ENCODE assay signal across 8 cellular contexts in the genomic region with DNA sequence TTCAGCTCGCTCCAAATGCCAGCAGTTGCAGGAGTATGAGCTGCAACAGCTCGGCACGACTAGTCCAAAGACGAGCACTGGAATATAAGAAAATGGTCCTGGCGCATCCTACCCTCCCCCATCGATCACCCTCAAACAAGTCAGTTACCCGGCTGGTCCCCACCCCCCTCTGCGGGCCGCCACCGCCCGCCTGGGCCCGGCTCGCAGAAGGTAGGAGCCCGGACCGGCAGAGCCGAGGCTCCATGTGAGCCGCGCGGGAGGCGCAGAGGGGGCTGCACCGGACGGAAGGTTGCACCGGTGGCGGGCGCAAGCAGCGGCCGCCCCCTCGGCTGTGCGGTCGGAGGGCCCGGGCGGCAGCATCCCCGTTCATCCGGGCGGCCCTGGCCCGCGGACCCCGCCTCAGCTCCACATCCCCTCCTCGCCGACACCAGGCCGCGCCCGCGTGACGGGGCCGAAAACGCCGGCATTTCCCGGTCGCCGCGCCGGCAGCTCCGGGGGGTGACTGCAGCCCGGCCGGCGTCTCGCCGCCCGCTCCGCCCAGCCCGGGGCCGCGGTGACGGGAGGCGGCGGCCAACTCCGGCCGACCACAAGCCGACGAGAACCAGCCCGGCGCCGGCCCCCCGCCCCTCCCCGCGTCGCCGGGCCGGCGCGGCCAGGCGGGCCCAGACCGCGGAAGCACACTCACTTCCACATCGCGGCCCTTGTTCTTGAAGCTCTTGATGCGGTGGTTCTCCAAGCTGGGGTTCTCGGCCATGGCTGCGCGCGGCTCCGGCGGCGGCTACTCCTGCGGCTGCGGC. TPM values are rescaled to one million over a fixed set of nuclear protein-coding genes. Genes with fewer than 3 reads are reported as not detected.
DNase-seq lines count a peak whose midpoint lies in the region; ATAC-seq and TF ChIP-seq lines count a peak whose summit lies in the region.

No MANE protein-coding gene starts in this region.

- ATAC-seq in GM19397 (IDR thresholded peaks at IDR 0.05; ENCODE audit: unreplicated experiment) (peak; percentile 25), HG03565 (IDR thresholded peaks at IDR 0.05; ENCODE audit: unreplicated experiment) (peak; percentile 10), T-helper 17 cell (no peak), GM18870 (IDR thresholded peaks at IDR 0.05; ENCODE audit: unreplicated experiment) (no peak)

- DNase-seq in CMK (ENCODE audit: low read depth), result peak; percentile 42
- peak; percentile 32 to 49 (median 37) for DNase-seq in T-helper 17 cell
- peak in 1 of 2 donors; percentile 71 for DNase-seq in ascending aorta (ENCODE audit: low spot score in 2 of 2)
- peak in 42 of 51 donors; percentile 4 to 68 (median 45) for DNase-seq in hypothalamus (lab: John Stamatoyannopoulos, UW)
- DNase-seq in sigmoid colon, result peak; percentile 70

- H3K4me1 ChIP-seq in ascending aorta (peaks cover 0 to 12% of the 10 kb centered on the region in 2 donors), sigmoid colon (peaks cover 0 to 36% (median 31%) of the 10 kb centered on the region in 4 donors)

- H3K27ac ChIP-seq in ascending aorta, result peak overlapping the region; percentile 90 to 99
- peak overlapping the region; percentile 92 to 99 (median 97) for H3K27ac ChIP-seq in sigmoid colon

- no peak for TF ChIP-seq CTCF in ascending aorta (IDR thresholded peaks at IDR 0.05)
- no peak for TF ChIP-seq CTCF in sigmoid colon (IDR thresholded peaks at IDR 0.05)

- H3K27me3 Mint-ChIP-seq in T-helper 17 cell, result peaks cover 11% of the 10 kb centered on the region

- TF ChIP-seq EP300 in sigmoid colon (IDR thresholded peaks at IDR 0.05), result no peak

- H3K4me3 ChIP-seq in ascending aorta, result peak overlapping the region; percentile 81 to 100
- H3K4me3 ChIP-seq in sigmoid colon, result peak overlapping the region; percentile 63 to 100 (median 94)

- H3K36me3 Mint-ChIP-seq in T-helper 17 cell (ENCODE audit: low read depth), result peaks cover 12% of the 10 kb centered on the region

- intact Hi-C loops in ascending aorta (cut with DNase I), result loop anchor here (1.0 to 5.0 kb wide), 6 partner anchors 144 to 1660 kb away; partner anchors contain the start of genes CAB39L, INTS6, SETDB2 and SPRYD7
- intact Hi-C loops in sigmoid colon (cut with DNase I), result loop anchor here (1.0 to 5.0 kb wide), 5 partner anchors 57 to 350 kb away; partner anchors contain the start of genes CAB39L, EBPL, SETDB2 and SPRYD7

- H3K4me3 Mint-ChIP-seq in T-helper 17 cell, result peak overlapping the region; percentile 93

- WGBS in sigmoid colon, 2 donors, result 0% methylated on average over 97 of the region's 97 CpGs

- H3K27me3 ChIP-seq in ascending aorta, result no peaks in the 10 kb centered on the region
- H3K27me3 ChIP-seq in sigmoid colon, result no peaks in the 10 kb centered on the region

- H3K27ac Mint-ChIP-seq in T-helper 17 cell, result peak overlapping the region; percentile 94

- H3K9me3 ChIP-seq in T-helper 17 cell (ENCODE audit: control insufficient read depth, low read length, poor library complexity, severe bottlenecking) (no peaks in the 10 kb centered on the region), ascending aorta (no peaks in the 10 kb centered on the region), sigmoid colon (no peaks in the 10 kb centered on the region)

- H3K4me1 Mint-ChIP-seq in T-helper 17 cell, result peaks cover 32% of the 10 kb centered on the region

- no peak for TF ChIP-seq POLR2A in sigmoid colon (IDR thresholded peaks at IDR 0.05)

- H3K36me3 ChIP-seq in ascending aorta (no peaks in the 10 kb centered on the region), sigmoid colon (no peaks in the 10 kb centered on the region)

RNA-seq across cellular contexts. Expression of gene KPNA3, which starts 0.5 kb away (rescaled TPM):
- total RNA-seq in T-helper 17 cell (10 to 100 TPM; 19.1 to 25.1 TPM), ascending aorta (5.9 TPM), sigmoid colon (10 to 100 TPM; 41.5 to 64.3 (median 46.3) TPM)
- 10 to 100 TPM; 15.6 to 17.8 (median 16.2) TPM for polyA plus RNA-seq in sigmoid colon

Comparison
In these comparisons a context has a peak if more than half of its experiments do, and no peak if none do; other contexts are left out.
1. ATAC-seq: peak in GM19397 (single experiment) and HG03565 (single experiment); none in T-helper 17 cell (single experiment) and GM18870 (single experiment).